In genomic region chr6:159042003-159042823, GRCh38 we compare ENCODE assay signal across 1 cellular context.
TF ChIP-seq lines count a peak whose summit lies in the region.

No MANE protein-coding gene starts in this region.

TF ChIP-seq in GM12878, 131 proteins besides CTCF, POLR2A, EP300 and RAD21 (continued from another document and continues in another):
- no peak for TF ChIP-seq ZNF592 (IDR thresholded peaks at IDR 0.05)
- no peak for TF ChIP-seq E2F4 (IDR thresholded peaks at IDR 0.05; ENCODE audit: low read depth, low read length)
- no peak for TF ChIP-seq KDM1A (IDR thresholded peaks at IDR 0.05; ENCODE audit: borderline replicate concordance)
- no peak for TF ChIP-seq SRF (IDR thresholded peaks at IDR 0.05; ENCODE audit: low read depth in 2 of 2, low read length in 2 of 2)
- TF ChIP-seq IRF4 (IDR thresholded peaks at IDR 0.05; ENCODE audit: low read depth, low read length): no peak
- peak; percentile 11; the same call in 1 of the 2 replicates for TF ChIP-seq CREB1 (IDR thresholded peaks at IDR 0.05; ENCODE audit: low read depth)
- no peak for TF ChIP-seq MXI1 (IDR thresholded peaks at IDR 0.05; ENCODE audit: low read depth, low read length)
- TF ChIP-seq POU2F2 (IDR thresholded peaks at IDR 0.05; ENCODE audit: borderline replicate concordance, low read depth, low read length): 0 out of 3 replicates have a peak, but pooled peaks have one; percentile 37
- TF ChIP-seq EZH2 (IDR thresholded peaks at IDR 0.05; ENCODE audit: borderline replicate concordance, control insufficient read depth, low read depth, low read length): no peak
- no peak for TF ChIP-seq CBX3 (IDR thresholded peaks at IDR 0.05; ENCODE audit: borderline replicate concordance, low read depth)
- no peak for TF ChIP-seq TCF3 (IDR thresholded peaks at IDR 0.05; ENCODE audit: borderline replicate concordance, insufficient read depth, low read depth, low read length)
- TF ChIP-seq CBFB (IDR thresholded peaks at IDR 0.05; ENCODE audit: low read depth): no peak
- TF ChIP-seq GABPA (IDR thresholded peaks at IDR 0.05; ENCODE audit: low read depth): no peak
- no peak for TF ChIP-seq PAX8 (IDR thresholded peaks at IDR 0.05)
- TF ChIP-seq SMC3 (IDR thresholded peaks at IDR 0.05; ENCODE audit: borderline replicate concordance, low read length): peak; percentile 90; the same call in 1 of the 2 replicates
- no peak for TF ChIP-seq RBBP5 (conservative IDR thresholded peaks at IDR 0.05)
- TF ChIP-seq SREBF1 (IDR thresholded peaks at IDR 0.05; ENCODE audit: low read length): no peak
- TF ChIP-seq POLR2AphosphoS5 (IDR thresholded peaks at IDR 0.05; ENCODE audit: low read length): no peak
- TF ChIP-seq SPI1 (IDR thresholded peaks at IDR 0.05; ENCODE audit: borderline replicate concordance, insufficient read depth, low read depth, low read length): peak; percentile 81
- TF ChIP-seq EED (IDR thresholded peaks at IDR 0.05; ENCODE audit: low read depth): peak; percentile 69
- TF ChIP-seq HDAC2 (IDR thresholded peaks at IDR 0.05): no peak
- no peak for TF ChIP-seq ZBTB4 (CRISPR knock-in tag; IDR thresholded peaks at IDR 0.05)
- no peak for TF ChIP-seq SUPT20H (IDR thresholded peaks at IDR 0.05; ENCODE audit: borderline replicate concordance, control insufficient read depth, low read depth, low read length)
- TF ChIP-seq CUX1 (IDR thresholded peaks at IDR 0.05; ENCODE audit: insufficient replicate concordance, low read depth, low read length): no peak
- TF ChIP-seq FOS (IDR thresholded peaks at IDR 0.05; ENCODE audit: borderline replicate concordance, extremely low read depth, insufficient read length): no peak
- TF ChIP-seq ETV6 (conservative IDR thresholded peaks at IDR 0.05 in 1 of 2, IDR thresholded peaks at IDR 0.05 in 1 of 2; ENCODE audit: borderline replicate concordance in 1 of 2, low read depth in 1 of 2): peak in 1 of 2 experiments; percentile 88; a peak in 2 of 4 replicates
- no peak for TF ChIP-seq JUND (IDR thresholded peaks at IDR 0.05; ENCODE audit: low read depth, low read length)
- TF ChIP-seq TARDBP (IDR thresholded peaks at IDR 0.05; ENCODE audit: borderline replicate concordance): no peak
- TF ChIP-seq CEBPB (IDR thresholded peaks at IDR 0.05; ENCODE audit: borderline replicate concordance in 1 of 2, low read depth in 2 of 2, low read length in 2 of 2): no peak
- TF ChIP-seq TCF7 (IDR thresholded peaks at IDR 0.05; ENCODE audit: borderline replicate concordance): no peak
- TF ChIP-seq MYB (IDR thresholded peaks at IDR 0.05; ENCODE audit: borderline replicate concordance, low read depth, low read length): no peak
- TF ChIP-seq CREM (IDR thresholded peaks at IDR 0.05; ENCODE audit: low read depth): no peak; the same call in 1 of the 2 replicates
- TF ChIP-seq FOXM1 (IDR thresholded peaks at IDR 0.05; ENCODE audit: low read depth, low read length): no peak; the same call in none of the 2 replicates
- TF ChIP-seq RUNX3 (IDR thresholded peaks at IDR 0.05; ENCODE audit: low read length): no peak; the same call in 1 of the 2 replicates
- no peak for TF ChIP-seq CBX5 (IDR thresholded peaks at IDR 0.05; ENCODE audit: low read depth)
- no peak for TF ChIP-seq YBX1 (IDR thresholded peaks at IDR 0.05)
- TF ChIP-seq NR2F1 (conservative IDR thresholded peaks at IDR 0.05): no peak
- no peak for TF ChIP-seq CHD4 (IDR thresholded peaks at IDR 0.05)
- TF ChIP-seq SMAD1 (IDR thresholded peaks at IDR 0.05; ENCODE audit: low read depth, partially characterized antibody): no peak
- TF ChIP-seq BMI1 (IDR thresholded peaks at IDR 0.05; ENCODE audit: borderline replicate concordance): peak; percentile 90
- no peak for TF ChIP-seq SMAD5 (IDR thresholded peaks at IDR 0.05; ENCODE audit: low read depth)
- TF ChIP-seq IRF3 (IDR thresholded peaks at IDR 0.05): no peak
- peak; percentile 74 for TF ChIP-seq PAX5 (IDR thresholded peaks at IDR 0.05; ENCODE audit: borderline replicate concordance, low read depth, low read length)
- TF ChIP-seq JUNB (IDR thresholded peaks at IDR 0.05): no peak
- no peak for TF ChIP-seq SP1 (IDR thresholded peaks at IDR 0.05; ENCODE audit: low read depth, low read length)
- no peak for TF ChIP-seq CEBPZ (IDR thresholded peaks at IDR 0.05; ENCODE audit: low read depth, low read length)
- TF ChIP-seq MAX (IDR thresholded peaks at IDR 0.05; ENCODE audit: low read depth, low read length): no peak
